8 cellular contexts compared by ENCODE assay signal in genomic region chr14:99595034-99595433, GRCh38. TPM values are rescaled to one million over a fixed set of nuclear protein-coding genes. Genes with fewer than 3 reads are reported as not detected.
DNase-seq lines count a peak whose midpoint lies in the region; ATAC-seq and TF ChIP-seq lines count a peak whose summit lies in the region.

No MANE protein-coding gene starts in this region.

- peak; percentile 80 for ATAC-seq in GM19324 (IDR thresholded peaks at IDR 0.05; ENCODE audit: low FRiP score, unreplicated experiment)
- peak; percentile 94 for ATAC-seq in HG03064 (IDR thresholded peaks at IDR 0.05; ENCODE audit: low read depth, unreplicated experiment)

- H3K4me3 Mint-ChIP-seq in activated CD4-positive, alpha-beta memory T cell treated with anti-CD3 and anti-CD28 coated beads, Interleukin-2, amount 10 ng/mL, durations not matched to agents 7 days and 5 days, result peak overlapping the region; percentile 71
- no peak overlapping the region for H3K4me3 Mint-ChIP-seq in nephron progenitor cell

- POLR2A ChIA-PET in activated CD4-positive, alpha-beta memory T cell treated with anti-CD3 and anti-CD28 coated beads, Interleukin-2, amount 10 ng/mL, durations not matched to agents 7 days and 5 days (lab: Charles Lee), result interaction anchor here (1.0 to 3.2 kb wide), 6 partner anchors 8 to 114 kb away, joined by 3 to 52 read pairs (median 4); partner anchors contain the start of genes CCDC85C, CCNK, CYP46A1 and SETD3

- H3K4me1 Mint-ChIP-seq in activated CD4-positive, alpha-beta memory T cell treated with anti-CD3 and anti-CD28 coated beads, Interleukin-2, amount 10 ng/mL, durations not matched to agents 7 days and 5 days, result peaks cover 17% of the 10 kb centered on the region
- peaks cover 78% of the 10 kb centered on the region for H3K4me1 Mint-ChIP-seq in nephron progenitor cell

- no peaks in the 10 kb centered on the region for H3K36me3 Mint-ChIP-seq in activated CD4-positive, alpha-beta memory T cell treated with anti-CD3 and anti-CD28 coated beads, Interleukin-2, amount 10 ng/mL, durations not matched to agents 7 days and 5 days (ENCODE audit: low read depth)
- no peaks in the 10 kb centered on the region for H3K36me3 Mint-ChIP-seq in nephron progenitor cell (ENCODE audit: low read depth)

- H3K27ac Mint-ChIP-seq in activated CD4-positive, alpha-beta memory T cell treated with anti-CD3 and anti-CD28 coated beads, Interleukin-2, amount 10 ng/mL, durations not matched to agents 7 days and 5 days, result peak overlapping the region; percentile 69
- no peak overlapping the region for H3K27ac Mint-ChIP-seq in nephron progenitor cell

- peak; percentile 69 for DNase-seq in activated CD4-positive, alpha-beta memory T cell treated with anti-CD3 and anti-CD28 coated beads, Interleukin-2, amount 10 ng/mL, durations not matched to agents 7 days and 5 days
- DNase-seq in stimulated activated CD4-positive, alpha-beta T cell treated with anti-CD3 and anti-CD28 coated beads, Interleukin-4, amount 100 ng/mL, for 48 hours (ENCODE audit: low read depth in 2 of 2), result peak; percentile 13 to 28
- no peak for DNase-seq in NCI-H128 (lab: John Stamatoyannopoulos, UW; ENCODE audit: unreplicated experiment)
- DNase-seq in OCI-M2 (lab: John Stamatoyannopoulos, UW; ENCODE audit: unreplicated experiment), result no peak
- no peak for DNase-seq in nephron progenitor cell
- DNase-seq in dermis blood vessel endothelial cell, result no peak

- TF ChIP-seq CTCF in nephron progenitor cell (IDR thresholded peaks at IDR 0.05), result no peak

- CTCF ChIA-PET in activated CD4-positive, alpha-beta memory T cell treated with anti-CD3 and anti-CD28 coated beads, Interleukin-2, amount 10 ng/mL, durations not matched to agents 7 days and 5 days (lab: Charles Lee), result interaction anchor here (0.8 to 1.5 kb wide), 4 partner anchors 8 to 33 kb away, joined by 4 to 5 read pairs (median 4); partner anchors contain the start of gene CCDC85C

- H3K9me3 Mint-ChIP-seq in activated CD4-positive, alpha-beta memory T cell treated with anti-CD3 and anti-CD28 coated beads, Interleukin-2, amount 10 ng/mL, durations not matched to agents 7 days and 5 days, result no peaks in the 10 kb centered on the region
- H3K9me3 Mint-ChIP-seq in nephron progenitor cell, result no peaks in the 10 kb centered on the region

- no peaks in the 10 kb centered on the region for H3K27me3 Mint-ChIP-seq in activated CD4-positive, alpha-beta memory T cell treated with anti-CD3 and anti-CD28 coated beads, Interleukin-2, amount 10 ng/mL, durations not matched to agents 7 days and 5 days
- H3K27me3 Mint-ChIP-seq in nephron progenitor cell (ENCODE audit: low read depth, poor library complexity), result no peaks in the 10 kb centered on the region

RNA-seq across cellular contexts. Expression of gene CCDC85C, which starts 9.0 kb away (rescaled TPM):
- 10 to 100 TPM; 10.2 to 11.7 TPM for total RNA-seq in activated CD4-positive, alpha-beta memory T cell treated with anti-CD3 and anti-CD28 coated beads, Interleukin-2, amount 10 ng/mL, durations not matched to agents 7 days and 5 days
- total RNA-seq in dermis blood vessel endothelial cell, result 14.5 and 32.4 TPM in 2 replicates

RNA-seq across cellular contexts. Expression of gene HHIPL1, which starts 49.9 kb away (rescaled TPM):
- under 1 TPM; 0.08 to 0.10 TPM for total RNA-seq in activated CD4-positive, alpha-beta memory T cell treated with anti-CD3 and anti-CD28 coated beads, Interleukin-2, amount 10 ng/mL, durations not matched to agents 7 days and 5 days
- total RNA-seq in dermis blood vessel endothelial cell, result 1.7 and 4.1 TPM in 2 replicates

Comparison
In these comparisons a context has a peak if more than half of its experiments do, and no peak if none do; other contexts are left out.
1. DNase-seq: peak in activated CD4-positive, alpha-beta memory T cell treated with anti-CD3 and anti-CD28 coated beads, Interleukin-2, amount 10 ng/mL, durations not matched to agents 7 days and 5 days (single experiment) and stimulated activated CD4-positive, alpha-beta T cell treated with anti-CD3 and anti-CD28 coated beads, Interleukin-4, amount 100 ng/mL, for 48 hours (2 of 2); none in NCI-H128 (single experiment), OCI-M2 (single experiment), nephron progenitor cell (single experiment) and dermis blood vessel endothelial cell (single experiment).